In genomic region chr14:54877703-54878021, GRCh38 we compare ENCODE assay signal across 20 cellular contexts.
"Had no signal": no experiment of that assay in that cellular context is flagged by ENCODE, and none has a peak within 500 bp of the region (broad histone marks: within the 10 kb centered on the region; RNA-seq: fewer than 3 reads in every experiment).

No MANE protein-coding gene starts in this region.

- H3K4me1 Mint-ChIP-seq: nephron progenitor cell had no signal

- ATAC-seq: activated naive CD8-positive, alpha-beta T cell treated with anti-CD3 and anti-CD28 coated beads, Interleukin-2, amount 50 U/mL, for 24 hours; gastrocnemius medialis; heart left ventricle had no signal

- H3K9me3 ChIP-seq: ascending aorta, colonic mucosa, gastrocnemius medialis, tibial artery, uterus had no signal

- H3K27ac Mint-ChIP-seq: activated naive CD4-positive, alpha-beta T cell treated with anti-CD3 and anti-CD28 coated beads, Interleukin-2, amount 10 ng/mL, durations not matched to agents 7 days and 5 days; activated naive CD8-positive, alpha-beta T cell treated with anti-CD3 and anti-CD28 coated beads, Interleukin-2, amount 50 U/mL, for 24 hours; nephron progenitor cell had no signal

- H3K4me1 ChIP-seq: uterus had no signal

- H3K9me3 Mint-ChIP-seq: activated naive CD8-positive, alpha-beta T cell treated with anti-CD3 and anti-CD28 coated beads, Interleukin-2, amount 50 U/mL, for 24 hours; central memory CD8-positive, alpha-beta T cell had no signal

- H3K27ac ChIP-seq: ascending aorta, heart left ventricle, tibial artery had no signal

- H3K4me3 ChIP-seq: ascending aorta, colonic mucosa, gastrocnemius medialis, heart left ventricle, tibial artery, uterus had no signal

- H3K36me3 ChIP-seq: ascending aorta, colonic mucosa, gastrocnemius medialis, tibial artery, uterus had no signal

- H3K27me3 Mint-ChIP-seq: activated naive CD4-positive, alpha-beta T cell treated with anti-CD3 and anti-CD28 coated beads, Interleukin-2, amount 10 ng/mL, durations not matched to agents 7 days and 5 days; activated naive CD8-positive, alpha-beta T cell treated with anti-CD3 and anti-CD28 coated beads, Interleukin-2, amount 50 U/mL, for 24 hours; central memory CD8-positive, alpha-beta T cell had no signal

- DNase-seq: activated CD4-positive, alpha-beta T cell treated with anti-CD3 and anti-CD28 coated beads, Interleukin-2, amount 50 U/mL, for 1 hour; activated CD8-positive, alpha-beta memory T cell treated with anti-CD3 and anti-CD28 coated beads for 24 hours; activated CD8-positive, alpha-beta memory T cell treated with anti-CD3 and anti-CD28 coated beads, Interleukin-2, amount 50 U/mL, for 48 hours; activated effector memory CD4-positive, alpha-beta T cell treated with Interleukin-2 at 50 U/mL for 16 hours; activated naive CD4-positive, alpha-beta T cell treated with anti-CD3 and anti-CD28 coated beads, Interleukin-2, amount 10 ng/mL, durations not matched to agents 7 days and 5 days; activated naive CD8-positive, alpha-beta T cell treated with anti-CD3 and anti-CD28 coated beads, Interleukin-2, amount 50 U/mL, for 24 hours; activated T-cell treated with anti-CD3 and anti-CD28 coated beads, Interleukin-2, amount 50 U/mL, for 48 hours; colonic mucosa; erythroblast; gastrocnemius medialis; heart left ventricle; nephron progenitor cell; occipital lobe; posterior cingulate gyrus; stimulated activated naive CD4-positive, alpha-beta T cell treated with Interleukin-2 at 50 U/mL for 16 hours; substantia nigra; tibial artery; uterus had no signal

- H3K27me3 ChIP-seq: ascending aorta, colonic mucosa, gastrocnemius medialis, heart left ventricle, tibial artery, uterus had no signal

- H3K4me3 Mint-ChIP-seq: activated naive CD4-positive, alpha-beta T cell treated with anti-CD3 and anti-CD28 coated beads, Interleukin-2, amount 10 ng/mL, durations not matched to agents 7 days and 5 days; activated naive CD8-positive, alpha-beta T cell treated with anti-CD3 and anti-CD28 coated beads, Interleukin-2, amount 50 U/mL, for 24 hours; central memory CD8-positive, alpha-beta T cell; nephron progenitor cell had no signal
